Comparison of ENCODE assay signal across 21 cellular contexts in genomic region chr3:16063603-16064002, GRCh38.
DNase-seq lines count a peak whose midpoint lies in the region; ATAC-seq and TF ChIP-seq lines count a peak whose summit lies in the region.
"Had no signal": no experiment of that assay in that cellular context is flagged by ENCODE, and none has a peak within 500 bp of the region (broad histone marks: within the 10 kb centered on the region; RNA-seq: fewer than 3 reads in every experiment).

No MANE protein-coding gene starts in this region.

- H3K36me3 ChIP-seq in left ventricle myocardium inferior (no peaks in the 10 kb centered on the region), fibroblast of lung (ENCODE audit: control insufficient read depth, insufficient read depth, low read length) (no peaks in the 10 kb centered on the region), right lobe of liver (no peaks in the 10 kb centered on the region)
- H3K36me3 ChIP-seq: BLaER1, left lung had no signal

- H3K9ac ChIP-seq in fibroblast of lung (ENCODE audit: insufficient read depth, low read length) = no peak overlapping the region
- H3K9ac ChIP-seq: BLaER1, KMS-11, SK-N-SH had no signal

- no peak for DNase-seq in left ventricle myocardium inferior
- no peak for DNase-seq in left cardiac atrium
- no peak for DNase-seq in fibroblast of lung (ENCODE audit: low read depth in 2 of 2)
- DNase-seq in occipital lobe (lab: John Stamatoyannopoulos, UW) = peak; percentile 66
- DNase-seq in NCI-H524 treated with DMSO at 0.1 percent for 48 hours (lab: John Stamatoyannopoulos, UW) = no peak
- no peak for DNase-seq in right lobe of liver
- DNase-seq: activated CD4-positive, alpha-beta T cell treated with anti-CD3 and anti-CD28 coated beads for 1 hour; activated naive CD8-positive, alpha-beta T cell treated with anti-CD3 and anti-CD28 coated beads, Interleukin-2, amount 50 U/mL, for 24 hours; central memory CD4-positive, alpha-beta T cell; endodermal cell; GF-D8; NCI-H1105; NCI-H748 treated with DMSO at 0.1 percent for 48 hours; PC-9; SK-N-SH; T1000 had no signal

- peaks cover 42% of the 10 kb centered on the region for H3K4me1 ChIP-seq in left ventricle myocardium inferior
- peaks cover 54% of the 10 kb centered on the region for H3K4me1 ChIP-seq in fibroblast of lung (ENCODE audit: control insufficient read depth, extremely low read depth, insufficient read depth, low read length)
- peaks cover 0 to 7% (median 3%) of the 10 kb centered on the region in 4 donors for H3K4me1 ChIP-seq in right lobe of liver
- H3K4me1 ChIP-seq: BLaER1 had no signal

- H3K27ac ChIP-seq in left ventricle myocardium inferior (replicated peaks) (peak overlapping the region; percentile 85), fibroblast of lung (ENCODE audit: insufficient read depth, low read length) (peak overlapping the region; percentile 32), right lobe of liver (no peak overlapping the region)
- H3K27ac ChIP-seq: BLaER1, KMS-11, PC-9 had no signal

- H3K4me3 ChIP-seq in left ventricle myocardium inferior = no peak overlapping the region
- no peak overlapping the region for H3K4me3 ChIP-seq in fibroblast of lung (replicated peaks in 1 of 4; ENCODE audit: control extremely low read depth in 1 of 4, insufficient read depth in 1 of 4, low read depth in 3 of 4, low read length in 4 of 4)
- no peak overlapping the region for H3K4me3 ChIP-seq in right lobe of liver
- H3K4me3 ChIP-seq: BLaER1, left lung, PC-9 had no signal

- no peaks in the 10 kb centered on the region for H4K20me1 ChIP-seq in fibroblast of lung (ENCODE audit: control insufficient read depth, extremely low read depth, insufficient read depth, low read length)
- H4K20me1 ChIP-seq: BLaER1 had no signal

- no CpG with 5 or more reads among the region's 2 CpGs for WGBS in right lobe of liver (ENCODE audit: insufficient coverage, low coverage, low lambda C conversion rate, missing lambda C conversion rate)

- no peaks in the 10 kb centered on the region for H3K79me2 ChIP-seq in fibroblast of lung (ENCODE audit: control insufficient read depth, insufficient read depth, low read length)

- TF ChIP-seq CTCF in left ventricle myocardium inferior (IDR thresholded peaks at IDR 0.05; ENCODE audit: borderline replicate concordance) (no peak), fibroblast of lung (conservative IDR thresholded peaks at IDR 0.05 in 1 of 2, IDR thresholded peaks at IDR 0.05 in 1 of 2; ENCODE audit: low read depth in 1 of 2, low read length in 2 of 2) (no peak), right lobe of liver (IDR thresholded peaks at IDR 0.05) (no peak)

- H3K9me3 ChIP-seq in left ventricle myocardium inferior (replicated peaks) (no peaks in the 10 kb centered on the region), fibroblast of lung (ENCODE audit: control insufficient read depth, insufficient read depth, low read depth, low read length) (no peaks in the 10 kb centered on the region), right lobe of liver (no peaks in the 10 kb centered on the region)
- H3K9me3 ChIP-seq: BLaER1, left lung, SK-N-SH had no signal

- no peak for TF ChIP-seq POLR2A in right lobe of liver (IDR thresholded peaks at IDR 0.05)

- ATAC-seq in left cardiac atrium (no peak), HG02678 (IDR thresholded peaks at IDR 0.05; ENCODE audit: unreplicated experiment) (no peak), GM18517 (IDR thresholded peaks at IDR 0.05; ENCODE audit: unreplicated experiment) (no peak), right lobe of liver (no peak)
- ATAC-seq: activated naive CD8-positive, alpha-beta T cell treated with anti-CD3 and anti-CD28 coated beads, Interleukin-2, amount 50 U/mL, for 24 hours; left lung had no signal

- no peak overlapping the region for H2AFZ ChIP-seq in fibroblast of lung (ENCODE audit: low read length)
- H2AFZ ChIP-seq: PC-9 had no signal

- intact Hi-C loops in left ventricle myocardium inferior (cut with micrococcal nuclease) (no loop called here), left cardiac atrium (cut with DNase I) (no loop called here), right lobe of liver (cut with DNase I) (no loop called here)

- H3K4me2 ChIP-seq in fibroblast of lung (ENCODE audit: extremely low read depth, insufficient read depth, low read length) = no peak overlapping the region
- H3K4me2 ChIP-seq: BLaER1, KMS-11, PC-9, SK-N-SH had no signal

- H3K27me3 ChIP-seq in left ventricle myocardium inferior (ENCODE audit: low read depth) (no peaks in the 10 kb centered on the region), fibroblast of lung (ENCODE audit: control insufficient read depth, insufficient read depth, low read length) (no peaks in the 10 kb centered on the region), right lobe of liver (no peaks in the 10 kb centered on the region)
- H3K27me3 ChIP-seq: BLaER1, left lung had no signal

Comparison
In these comparisons a context has a peak if more than half of its experiments do, and no peak if none do; other contexts are left out.
1. H3K27ac ChIP-seq: peak in left ventricle myocardium inferior (single experiment) and fibroblast of lung (single experiment); none in right lobe of liver (0 of 3).